19 cellular contexts compared by ENCODE assay signal in genomic region chr17:63124536-63124935, GRCh38.
DNase-seq lines count a peak whose midpoint lies in the region; ATAC-seq, FAIRE-seq and TF ChIP-seq lines count a peak whose summit lies in the region.
"Had no signal": no experiment of that assay in that cellular context is flagged by ENCODE, and none has a peak within 500 bp of the region (broad histone marks: within the 10 kb centered on the region; RNA-seq: fewer than 3 reads in every experiment).

No MANE protein-coding gene starts in this region.

- peaks cover 33% of the 10 kb centered on the region for H4K20me1 ChIP-seq in astrocyte (ENCODE audit: insufficient read depth, low read length)

- H3K4me1 Mint-ChIP-seq in astrocyte (ENCODE audit: low read depth, unreplicated experiment): peaks cover 9% of the 10 kb centered on the region

- DNase-seq in NCI-H82 (lab: John Stamatoyannopoulos, UW) (peak; percentile 44), NCI-H82 treated with DMSO at 0.1 percent for 48 hours (lab: John Stamatoyannopoulos, UW; ENCODE audit: unreplicated experiment) (no peak), astrocyte (ENCODE audit: low read depth) (no peak), urothelium cell line (ENCODE audit: low spot score) (no peak)
- no peak for DNase-seq in activated CD4-positive, alpha-beta T cell treated with anti-CD3 and anti-CD28 coated beads for 4 hours
- DNase-seq in activated CD4-positive, alpha-beta T cell treated with anti-CD3 and anti-CD28 coated beads, Interleukin-2, amount 50 U/mL, for 48 hours: no peak
- DNase-seq: DMS79, GDM1, GM23248, IMR-90, NCI-H1436 treated with DMSO at 0.1 percent for 48 hours, NCI-H446, NCI-H774, T-helper 1 cell had no signal

- no peaks in the 10 kb centered on the region for H3K36me3 Mint-ChIP-seq in astrocyte (ENCODE audit: low read depth, unreplicated experiment)

- H3K9ac ChIP-seq in astrocyte (ENCODE audit: low read length): no peak overlapping the region
- H3K9ac ChIP-seq: GM23248 had no signal

- no peak overlapping the region for H3K27ac Mint-ChIP-seq in astrocyte (ENCODE audit: unreplicated experiment)

- H3K4me3 ChIP-seq in HEK293 (ENCODE audit: low read depth, low read length): no peak overlapping the region
- no peak overlapping the region for H3K4me3 ChIP-seq in astrocyte (ENCODE audit: insufficient read depth, low read depth, low read length)
- H3K4me3 ChIP-seq: GM23248 had no signal

- FAIRE-seq in astrocyte (lab: Jason Lieb, UNC): peak; percentile 17
- peak; percentile 94 for FAIRE-seq in urothelium cell line (lab: Jason Lieb, UNC)
- FAIRE-seq: A204.1, GM12892 had no signal

- H3K4me2 ChIP-seq in astrocyte (ENCODE audit: low read length): no peak overlapping the region

- H3K27me3 ChIP-seq in astrocyte (ENCODE audit: insufficient read depth, low read length): no peaks in the 10 kb centered on the region

- POLR2A ChIA-PET in HEK293 (lab: Yijun Ruan, JAX): interaction anchor here (0.6 kb wide), 1 partner anchor 35 kb away, joined by 3 read pairs; no protein-coding TSS in a partner anchor

- CTCF ChIA-PET in HEK293 (lab: Yijun Ruan, JAX): no interaction called here

- ATAC-seq in GM18498 (IDR thresholded peaks at IDR 0.05; ENCODE audit: unreplicated experiment): no peak

- H3K27me3 Mint-ChIP-seq in astrocyte (ENCODE audit: low read depth, unreplicated experiment): no peaks in the 10 kb centered on the region

- H3K9me3 ChIP-seq in HEK293 (ENCODE audit: control insufficient read depth, insufficient read depth, low read depth, low read length) (no peaks in the 10 kb centered on the region), astrocyte (ENCODE audit: insufficient read depth, low read depth, low read length) (no peaks in the 10 kb centered on the region)
- H3K9me3 ChIP-seq: Caco-2 had no signal

- H3K4me1 ChIP-seq in HEK293 (ENCODE audit: control insufficient read depth, insufficient read depth, low read length): no peaks in the 10 kb centered on the region
- H3K4me1 ChIP-seq in astrocyte (ENCODE audit: insufficient read depth, low read length): no peaks in the 10 kb centered on the region
- H3K4me1 ChIP-seq: Caco-2 had no signal

- H3K9me3 Mint-ChIP-seq in astrocyte (ENCODE audit: unreplicated experiment): no peaks in the 10 kb centered on the region

- H3K36me3 ChIP-seq in HEK293 (ENCODE audit: control insufficient read depth in 2 of 2, insufficient read depth in 1 of 2, low read length in 2 of 2): no peaks in the 10 kb centered on the region
- H3K36me3 ChIP-seq in astrocyte (ENCODE audit: insufficient read depth, low read length): no peaks in the 10 kb centered on the region

- peaks cover 66% of the 10 kb centered on the region for H3K79me2 ChIP-seq in astrocyte (ENCODE audit: insufficient read depth, low read length)

- no peak overlapping the region for H3K4me3 Mint-ChIP-seq in astrocyte (ENCODE audit: unreplicated experiment)

- TF ChIP-seq CTCF in HEK293 (tag by site-specific recombination; IDR thresholded peaks at IDR 0.05) (no peak), astrocyte (IDR thresholded peaks at IDR 0.05; ENCODE audit: insufficient read depth, low read depth, low read length) (no peak)

- no peak overlapping the region for H2AFZ ChIP-seq in astrocyte (ENCODE audit: low read depth, low read length)
- H2AFZ ChIP-seq: GM23248 had no signal

- no peak overlapping the region for H3K27ac ChIP-seq in HEK293 (ENCODE audit: extremely low read depth, low read depth, low read length)
- no peak overlapping the region for H3K27ac ChIP-seq in astrocyte (ENCODE audit: low read depth, low read length)
- H3K27ac ChIP-seq: GM23248 had no signal

TF ChIP-seq in HEK293, 187 proteins besides CTCF, POLR2A, EP300 and RAD21:
- peak; percentile 94 for TF ChIP-seq ZNF549 (tag by site-specific recombination; IDR thresholded peaks at IDR 0.05)
- peak; percentile 15; the same call in 1 of the 2 replicates for TF ChIP-seq ZIC2 (tag by site-specific recombination; IDR thresholded peaks at IDR 0.05)
- no peak for TF ChIP-seq OSR2 (tag by site-specific recombination; IDR thresholded peaks at IDR 0.05)
- peak; percentile 22; the same call in 1 of the 2 replicates for TF ChIP-seq ZBTB17 (tag by site-specific recombination; IDR thresholded peaks at IDR 0.05)
